Comparison of ENCODE assay signal across 13 cellular contexts in genomic region chr4:123997116-123997515, GRCh38.
DNase-seq lines count a peak whose midpoint lies in the region; ATAC-seq and TF ChIP-seq lines count a peak whose summit lies in the region.
"Had no signal": no experiment of that assay in that cellular context is flagged by ENCODE, and none has a peak within 500 bp of the region (broad histone marks: within the 10 kb centered on the region; RNA-seq: fewer than 3 reads in every experiment).

No MANE protein-coding gene starts in this region.

- no peaks in the 10 kb centered on the region for H3K9me3 ChIP-seq in GM23248 (ENCODE audit: low read depth)
- H3K9me3 ChIP-seq in stomach = peaks cover 0 to 6% (median 2%) of the 10 kb centered on the region in 4 donors

- no peak overlapping the region for H3K4me2 ChIP-seq in GM23248 (ENCODE audit: unreplicated experiment)

- H3K27me3 ChIP-seq in GM23248 (replicated peaks; ENCODE audit: insufficient read depth) (no peaks in the 10 kb centered on the region), stomach (no peaks in the 10 kb centered on the region)

- H3K9me2 ChIP-seq in GM23248 (ENCODE audit: insufficient read depth) = 0 out of 2 replicates have a peak, but pooled peaks cover 4% of the 10 kb centered on the region

- TF ChIP-seq CTCF in endothelial cell (IDR thresholded peaks at IDR 0.05; ENCODE audit: unreplicated experiment) (no peak), progenitor cell of endocrine pancreas (IDR thresholded peaks at IDR 0.05; ENCODE audit: unreplicated experiment) (peak; percentile 19), stomach (IDR thresholded peaks at IDR 0.05) (no peak)

- H3F3A ChIP-seq in GM23248 (ENCODE audit: insufficient read depth) = peaks cover 11% of the 10 kb centered on the region

- no peak for TF ChIP-seq POLR2A in stomach (IDR thresholded peaks at IDR 0.05)

- no peak overlapping the region for H3K9ac ChIP-seq in GM23248

- DNase-seq in GM23248 (no peak), NCI-H2081 treated with DMSO at 0.1 percent for 48 hours (lab: John Stamatoyannopoulos, UW) (peak; percentile 6), endothelial cell (ENCODE audit: low spot score) (no peak), progenitor cell of endocrine pancreas (ENCODE audit: low spot score, unreplicated experiment) (no peak), SHP77 (lab: John Stamatoyannopoulos, UW) (no peak), stomach (no peak)
- DNase-seq: activated CD8-positive, alpha-beta memory T cell treated with anti-CD3 and anti-CD28 coated beads, Interleukin-2, amount 10 ng/mL, durations not matched to agents 7 days and 5 days; activated naive CD4-positive, alpha-beta T cell treated with Interleukin-2 at 50 U/mL for 16 hours; HCEC 1CT; naive B cell; stimulated activated naive CD8-positive, alpha-beta T cell treated with anti-CD3 and anti-CD28 coated beads, Interleukin-15, Interleukin-2, amounts not matched to agents 100 U/mL and 50 U/mL, for 24 hours had no signal

- H3K4me1 ChIP-seq in GM23248 (ENCODE audit: insufficient read depth) (peaks cover 19% of the 10 kb centered on the region), stomach (no peaks in the 10 kb centered on the region)

- ATAC-seq in HG02678 (IDR thresholded peaks at IDR 0.05; ENCODE audit: unreplicated experiment) = no peak
- ATAC-seq: activated CD8-positive, alpha-beta memory T cell treated with anti-CD3 and anti-CD28 coated beads, Interleukin-2, amount 10 ng/mL, durations not matched to agents 7 days and 5 days; Panc1; stimulated activated naive CD8-positive, alpha-beta T cell treated with anti-CD3 and anti-CD28 coated beads, Interleukin-15, Interleukin-2, amounts not matched to agents 100 U/mL and 50 U/mL, for 24 hours had no signal

- H3K27me3 Mint-ChIP-seq in endothelial cell (ENCODE audit: unreplicated experiment) (no peaks in the 10 kb centered on the region), progenitor cell of endocrine pancreas (no peaks in the 10 kb centered on the region)
- H3K27me3 Mint-ChIP-seq: activated CD8-positive, alpha-beta memory T cell treated with anti-CD3 and anti-CD28 coated beads, Interleukin-2, amount 10 ng/mL, durations not matched to agents 7 days and 5 days; naive B cell had no signal

- H3K27ac ChIP-seq in GM23248 (0 out of 2 replicates have a peak overlapping the region, but pooled peaks have one; percentile 2), stomach (no peak overlapping the region)

- no peaks in the 10 kb centered on the region for H3K79me2 ChIP-seq in GM23248 (ENCODE audit: insufficient read depth)

- peak overlapping the region; percentile 30 for H3K27ac Mint-ChIP-seq in endothelial cell (ENCODE audit: unreplicated experiment)
- H3K27ac Mint-ChIP-seq in progenitor cell of endocrine pancreas = no peak overlapping the region
- H3K27ac Mint-ChIP-seq: activated CD8-positive, alpha-beta memory T cell treated with anti-CD3 and anti-CD28 coated beads, Interleukin-2, amount 10 ng/mL, durations not matched to agents 7 days and 5 days; naive B cell had no signal

- no peaks in the 10 kb centered on the region for H3K36me3 Mint-ChIP-seq in endothelial cell (ENCODE audit: low read depth, unreplicated experiment)
- no peaks in the 10 kb centered on the region for H3K36me3 Mint-ChIP-seq in progenitor cell of endocrine pancreas (ENCODE audit: insufficient read depth)
- H3K36me3 Mint-ChIP-seq: activated CD8-positive, alpha-beta memory T cell treated with anti-CD3 and anti-CD28 coated beads, Interleukin-2, amount 10 ng/mL, durations not matched to agents 7 days and 5 days; naive B cell had no signal

- 93 to 95% methylated on average over 2 of the region's 2 CpGs for WGBS in GM23248 (ENCODE audit: low coverage in 1 of 2, low lambda C conversion rate in 2 of 2, missing lambda C conversion rate in 2 of 2), 2 experiments
- 55 to 88% (median 77%) methylated on average over 2 of the region's 2 CpGs for WGBS in stomach, 5 donors

- H3K4me1 Mint-ChIP-seq in endothelial cell (ENCODE audit: unreplicated experiment) = no peaks in the 10 kb centered on the region
- no peaks in the 10 kb centered on the region for H3K4me1 Mint-ChIP-seq in progenitor cell of endocrine pancreas (ENCODE audit: low read depth)
- H3K4me1 Mint-ChIP-seq: activated CD8-positive, alpha-beta memory T cell treated with anti-CD3 and anti-CD28 coated beads, Interleukin-2, amount 10 ng/mL, durations not matched to agents 7 days and 5 days; naive B cell had no signal

- TF ChIP-seq EP300 in stomach (IDR thresholded peaks at IDR 0.05) = no peak

- no peak overlapping the region for H2AFZ ChIP-seq in GM23248

- H3K9me3 Mint-ChIP-seq in endothelial cell (ENCODE audit: unreplicated experiment) = no peaks in the 10 kb centered on the region
- peaks cover 3% of the 10 kb centered on the region for H3K9me3 Mint-ChIP-seq in progenitor cell of endocrine pancreas (ENCODE audit: low read depth)

- in situ Hi-C loops in GM23248 (cut with MboI) = no loop called here

- intact Hi-C loops in stomach (cut with DNase I; ENCODE audit: low total_unique reads) = no loop called here

- H4K20me1 ChIP-seq in GM23248 (ENCODE audit: insufficient read depth) = no peaks in the 10 kb centered on the region

- H3K36me3 ChIP-seq in GM23248 (ENCODE audit: low read depth) (no peaks in the 10 kb centered on the region), stomach (no peaks in the 10 kb centered on the region)

- H3K4me3 Mint-ChIP-seq in endothelial cell (ENCODE audit: unreplicated experiment) (no peak overlapping the region), progenitor cell of endocrine pancreas (ENCODE audit: low read depth) (no peak overlapping the region)
- H3K4me3 Mint-ChIP-seq: activated CD8-positive, alpha-beta memory T cell treated with anti-CD3 and anti-CD28 coated beads, Interleukin-2, amount 10 ng/mL, durations not matched to agents 7 days and 5 days; naive B cell had no signal

- H3K4me3 ChIP-seq in GM23248 (no peak overlapping the region), stomach (no peak overlapping the region)
